In the genomic region with DNA sequence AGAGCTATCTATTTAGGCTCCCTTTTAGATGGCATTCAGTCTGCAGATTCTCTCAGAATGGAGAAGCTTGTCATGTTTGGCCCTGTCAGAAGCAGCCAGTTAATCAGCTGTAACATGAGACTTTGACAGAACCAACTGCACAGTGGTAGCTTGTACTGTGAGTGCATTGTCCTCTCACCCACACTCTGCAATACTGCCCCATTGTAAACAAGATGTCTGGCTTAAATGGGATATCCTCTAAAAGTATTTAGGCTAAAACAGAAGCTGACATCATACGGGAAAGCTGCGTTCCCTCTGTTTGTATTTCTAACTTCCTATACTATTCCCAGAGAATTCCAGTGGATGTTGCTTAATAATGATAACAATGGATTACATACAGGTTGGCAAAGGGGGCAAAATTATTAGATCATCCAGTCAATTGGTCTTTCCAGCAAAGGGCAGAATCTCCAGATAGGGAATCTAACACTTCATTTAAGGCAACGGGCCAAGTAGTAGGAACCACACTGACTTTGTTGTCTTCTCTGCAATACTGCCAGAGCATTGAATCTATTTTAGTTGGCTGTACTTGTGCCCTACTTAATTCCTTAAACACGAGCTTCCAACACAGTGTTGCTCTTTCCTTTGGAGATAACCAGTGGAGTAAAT, we compare ENCODE assay signal across 10 cellular contexts. TPM values are rescaled to one million over a fixed set of nuclear protein-coding genes. Genes with fewer than 3 reads are reported as not detected.
A peak's percentile ranks its signal among the peaks of the same experiment; 100 is the strongest.
DNase-seq lines count a peak whose midpoint lies in the region; ATAC-seq, FAIRE-seq and TF ChIP-seq lines count a peak whose summit lies in the region.
"Had no signal": no experiment of that assay in that cellular context is flagged by ENCODE, and none has a peak within 500 bp of the region (broad histone marks: within the 10 kb centered on the region; RNA-seq: fewer than 3 reads in every experiment).

No MANE protein-coding gene starts in this region.

- H3K27me3 ChIP-seq in pancreas, result no peaks in the 10 kb centered on the region
- no peaks in the 10 kb centered on the region for H3K27me3 ChIP-seq in H9 (ENCODE audit: insufficient read depth, low read length)
- H3K27me3 ChIP-seq in WERI-Rb-1 (ENCODE audit: insufficient read depth, low read depth, severe bottlenecking), result no peaks in the 10 kb centered on the region

- H3K9me3 ChIP-seq in pancreas (no peaks in the 10 kb centered on the region), H9 (ENCODE audit: control insufficient read depth, low read depth, low read length) (no peaks in the 10 kb centered on the region), WERI-Rb-1 (ENCODE audit: severe bottlenecking) (no peaks in the 10 kb centered on the region)

- H2AFZ ChIP-seq in H9 (ENCODE audit: low read length), result no peak overlapping the region

- TF ChIP-seq CTCF in pancreas (IDR thresholded peaks at IDR 0.05), result no peak
- TF ChIP-seq CTCF in WTC11 (IDR thresholded peaks at IDR 0.05), result no peak
- TF ChIP-seq CTCF in H9 (conservative IDR thresholded peaks at IDR 0.05), result no peak
- TF ChIP-seq CTCF in WERI-Rb-1 (IDR thresholded peaks at IDR 0.05; ENCODE audit: low read depth, low read length), result no peak

- peak; percentile 86 for DNase-seq in H4 (ENCODE audit: low spot score)
- DNase-seq in NCI-H748 treated with DMSO at 0.1 percent for 48 hours (lab: John Stamatoyannopoulos, UW), result peak; percentile 62
- DNase-seq in fibroblast of peridontal ligament (ENCODE audit: extremely low read depth), result peak; percentile 85
- DNase-seq in pancreas, result no peak
- DNase-seq in WTC11 (ENCODE audit: low spot score), result no peak
- no peak for DNase-seq in posterior vena cava (ENCODE audit: low spot score)
- DNase-seq in H9, result no peak
- DNase-seq in WERI-Rb-1, result no peak
- DNase-seq: GF-D8 had no signal

- no peaks in the 10 kb centered on the region for H3K79me1 ChIP-seq in H9 (ENCODE audit: insufficient read depth, low read depth, low read length, poor library complexity, severe bottlenecking)

- CTCF ChIA-PET in WTC11 (lab: Charles Lee), result interaction anchor here (0.8 to 3.1 kb wide), 4 partner anchors 52 to 373 kb away, joined by 3 to 29 read pairs (median 12); no protein-coding TSS in a partner anchor

- H3K18ac ChIP-seq in H9 (ENCODE audit: insufficient read length, low read depth, low read length), result no peak overlapping the region

- no peaks in the 10 kb centered on the region for H3K79me2 ChIP-seq in H9 (ENCODE audit: insufficient read depth, low read length)

- no peak overlapping the region for H3K4ac ChIP-seq in H9 (ENCODE audit: low read depth, low read length)

- no peak overlapping the region for H2BK5ac ChIP-seq in H9 (ENCODE audit: insufficient read length, low read length)

- H3K4me1 Mint-ChIP-seq in WTC11, result peaks cover 7% of the 10 kb centered on the region
- peaks cover 4 to 6% of the 10 kb centered on the region in 2 experiments for H3K4me1 Mint-ChIP-seq in H9

- H3K4me3 Mint-ChIP-seq in WTC11 (no peak overlapping the region), H9 (no peak overlapping the region)
- H3K4me3 Mint-ChIP-seq: activated naive CD8-positive, alpha-beta T cell had no signal

- peak overlapping the region in 2 of 4 donors; percentile 45 to 61 for H3K27ac ChIP-seq in pancreas
- H3K27ac ChIP-seq in H9 (ENCODE audit: insufficient read length, low read depth, low read length), result no peak overlapping the region
- no peak overlapping the region for H3K27ac ChIP-seq in WERI-Rb-1

- H3K36me3 Mint-ChIP-seq in WTC11 (no peaks in the 10 kb centered on the region), H9 (ENCODE audit: insufficient read depth in 1 of 3, low read depth in 3 of 3) (no peaks in the 10 kb centered on the region)
- H3K36me3 Mint-ChIP-seq: activated naive CD8-positive, alpha-beta T cell had no signal

- H3K4me3 ChIP-seq in pancreas (no peak overlapping the region), WERI-Rb-1 (ENCODE audit: low read depth, low read length) (no peak overlapping the region)

- no peak overlapping the region for H4K5ac ChIP-seq in H9 (ENCODE audit: insufficient read length, low read depth, low read length)

- no peak overlapping the region for H3K14ac ChIP-seq in H9 (ENCODE audit: insufficient read depth, low read length)

- no peaks in the 10 kb centered on the region for H3K36me3 ChIP-seq in pancreas
- no peaks in the 10 kb centered on the region for H3K36me3 ChIP-seq in WERI-Rb-1

- H2AK5ac ChIP-seq in H9 (ENCODE audit: insufficient read length, low read length), result no peak overlapping the region

- H4K8ac ChIP-seq in H9 (replicated peaks; ENCODE audit: insufficient read length, low read depth, low read length), result no peak overlapping the region

- POLR2A ChIA-PET in WTC11 (lab: Charles Lee), result no interaction called here

- H4K91ac ChIP-seq in H9 (ENCODE audit: insufficient read length, low read depth, low read length), result no peak overlapping the region

- intact Hi-C loops in pancreas (cut with DNase I), result loop anchor here in 2 of 3 donors (5.0 to 10.0 kb wide), 3 partner anchors 336 to 351 kb away; no protein-coding TSS in a partner anchor
- intact Hi-C loops in posterior vena cava (cut with DNase I), result loop anchor here (5.0 to 10.0 kb wide), 2 partner anchors 336 to 339 kb away; no protein-coding TSS in a partner anchor

- peaks cover 0 to 21% (median 8%) of the 10 kb centered on the region in 3 donors for H3K4me1 ChIP-seq in pancreas
- H3K4me1 ChIP-seq in H9 (ENCODE audit: insufficient read depth, low read length), result no peaks in the 10 kb centered on the region

- H3K4me2 ChIP-seq in H9 (ENCODE audit: insufficient read depth, insufficient read length, low read length), result no peak overlapping the region

- H3K23ac ChIP-seq in H9 (ENCODE audit: insufficient read length, low read depth, low read length), result no peak overlapping the region

- H3T11ph ChIP-seq in H9 (ENCODE audit: low read length), result no peak overlapping the region

- H2BK12ac ChIP-seq in H9 (ENCODE audit: insufficient read length, low read depth, low read length), result no peak overlapping the region

- H4K20me1 ChIP-seq in H9 (ENCODE audit: control insufficient read depth, insufficient read depth, insufficient read length), result no peaks in the 10 kb centered on the region

- no peak overlapping the region for H3K27ac Mint-ChIP-seq in WTC11
- no peak overlapping the region for H3K27ac Mint-ChIP-seq in H9
- H3K27ac Mint-ChIP-seq: activated naive CD8-positive, alpha-beta T cell had no signal

- H3K23me2 ChIP-seq in H9 (ENCODE audit: insufficient read length, low read depth, low read length, poor library complexity, severe bottlenecking), result no peaks in the 10 kb centered on the region

- H3K27me3 Mint-ChIP-seq in WTC11 (ENCODE audit: low read depth), result peaks cover 11% of the 10 kb centered on the region
- H3K27me3 Mint-ChIP-seq in H9 (ENCODE audit: low read depth), result no peaks in the 10 kb centered on the region; the same call in 1 of the 2 replicates
- H3K27me3 Mint-ChIP-seq: activated naive CD8-positive, alpha-beta T cell had no signal

- H2BK120ac ChIP-seq in H9 (ENCODE audit: low read depth, low read length, poor library complexity, severe bottlenecking), result no peak overlapping the region

- no peak overlapping the region for H2BK15ac ChIP-seq in H9 (ENCODE audit: low read depth, low read length)

- no peak overlapping the region for H3K56ac ChIP-seq in H9 (ENCODE audit: insufficient read length, low read depth, low read length)

- H2BK20ac ChIP-seq in H9 (ENCODE audit: low read depth, low read length, poor library complexity, severe bottlenecking), result no peak overlapping the region

- H3K9me3 Mint-ChIP-seq in WTC11 (no peaks in the 10 kb centered on the region), H9 (no peaks in the 10 kb centered on the region)

- WGBS in pancreas, 2 donors, result 54 to 65% methylated on average over 4 of the region's 4 CpGs
- no CpG with 5 or more reads among the region's 4 CpGs for WGBS in H9 (ENCODE audit: extremely low coverage, insufficient read length, low lambda C conversion rate)

- FAIRE-seq in pancreas (lab: Jason Lieb, UNC), result no peak

- ATAC-seq in pancreas, result peak in 3 of 4 donors; percentile 64 to 78 (median 72)
- no peak for ATAC-seq in WTC11

- H3K9ac ChIP-seq in H9 (ENCODE audit: extremely low read depth, insufficient read length, low read length), result no peak overlapping the region

TF ChIP-seq in WTC11, 78 proteins besides CTCF, POLR2A, EP300 and RAD21 (continues in another document):
- TF ChIP-seq ERG (CRISPR knock-in tag; IDR thresholded peaks at IDR 0.05), result no peak
- TF ChIP-seq, protein P1, sequence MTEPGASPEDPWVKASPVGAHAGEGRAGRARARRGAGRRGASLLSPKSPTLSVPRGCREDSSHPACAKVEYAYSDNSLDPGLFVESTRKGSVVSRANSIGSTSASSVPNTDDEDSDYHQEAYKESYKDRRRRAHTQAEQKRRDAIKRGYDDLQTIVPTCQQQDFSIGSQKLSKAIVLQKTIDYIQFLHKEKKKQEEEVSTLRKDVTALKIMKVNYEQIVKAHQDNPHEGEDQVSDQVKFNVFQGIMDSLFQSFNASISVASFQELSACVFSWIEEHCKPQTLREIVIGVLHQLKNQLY (CRISPR knock-in tag; IDR thresholded peaks at IDR 0.05), result no peak
- TF ChIP-seq KAT7 (CRISPR knock-in tag; IDR thresholded peaks at IDR 0.05; ENCODE audit: borderline replicate concordance), result no peak
- no peak for TF ChIP-seq ZNF416 (CRISPR knock-in tag; IDR thresholded peaks at IDR 0.05)
- no peak for TF ChIP-seq PREB (CRISPR knock-in tag; IDR thresholded peaks at IDR 0.05; ENCODE audit: borderline replicate concordance)
- no peak for TF ChIP-seq TEAD4 (CRISPR knock-in tag; IDR thresholded peaks at IDR 0.05)

RNA-seq across cellular contexts. Expression of gene STAT4, which starts 15.4 kb away (rescaled TPM):
- total RNA-seq in H4 (2014; rRNA removed; shearing (Covaris generic)), result 0.55 and 4.3 TPM in 2 replicates
- total RNA-seq in pancreas (1 to 10 TPM in 5 of 6 donors, under 1 TPM in 1; 0.60 to 2.5 (median 1.4) TPM), WTC11 (2021) (0.44 to 0.76 TPM (median 0.44 TPM) in 3 replicates), posterior vena cava (1 to 10 TPM; 2.2 to 2.5 TPM), H9 (2021) (0.33 TPM in 2 replicates)
- polyA plus RNA-seq in pancreas, result 1 to 10 TPM; 2.0 to 6.4 TPM

Comparison
In these comparisons a context has a peak if more than half of its experiments do, and no peak if none do; other contexts are left out.
1. DNase-seq: peak in H4 (single experiment), NCI-H748 treated with DMSO at 0.1 percent for 48 hours (single experiment) and fibroblast of peridontal ligament (single experiment); none in pancreas (0 of 6), WTC11 (single experiment), posterior vena cava (single experiment), H9 (single experiment) and WERI-Rb-1 (single experiment).